In genomic region chr13:113493315-113493951, GRCh38 we compare ENCODE assay signal across 8 cellular contexts. TPM values are rescaled to one million over a fixed set of nuclear protein-coding genes. Genes with fewer than 3 reads are reported as not detected.
DNase-seq lines count a peak whose midpoint lies in the region; ATAC-seq and TF ChIP-seq lines count a peak whose summit lies in the region.

No MANE protein-coding gene starts in this region.

- H3K4me1 Mint-ChIP-seq in activated T-helper 2 cell treated with anti-CD3 and anti-CD28 coated beads, Interferon-gamma antibody, Interleukin-2, Interleukin-4, amounts not matched to agents 10 μg/mL and 5 μg/mL and 100 μg/mL, durations not matched to agents 14 hours and 24 hours and 36 hours (ENCODE audit: low read depth), result peaks cover 45% of the 10 kb centered on the region
- peaks cover 44 to 68% of the 10 kb centered on the region in 2 donors for H3K4me1 Mint-ChIP-seq in immature natural killer cell

- H3K79me2 ChIP-seq in MM.1S (ENCODE audit: low read length), result peaks cover 55% of the 10 kb centered on the region

- WGBS in transverse colon (ENCODE audit: low coverage in 1 of 2), 2 donors, result 15 to 25% methylated on average over 5 of the region's 5 CpGs
- WGBS in testis, 2 donors, result 45 to 54% methylated on average over 5 of the region's 5 CpGs

- H3K36me3 Mint-ChIP-seq in activated T-helper 2 cell treated with anti-CD3 and anti-CD28 coated beads, Interferon-gamma antibody, Interleukin-2, Interleukin-4, amounts not matched to agents 10 μg/mL and 5 μg/mL and 100 μg/mL, durations not matched to agents 14 hours and 24 hours and 36 hours (ENCODE audit: low read depth), result peaks cover 44% of the 10 kb centered on the region
- H3K36me3 Mint-ChIP-seq in immature natural killer cell, result peaks cover 7 to 21% (median 11%) of the 10 kb centered on the region in 3 donors

- peak overlapping the region; percentile 44 for H3K27ac Mint-ChIP-seq in activated T-helper 2 cell treated with anti-CD3 and anti-CD28 coated beads, Interferon-gamma antibody, Interleukin-2, Interleukin-4, amounts not matched to agents 10 μg/mL and 5 μg/mL and 100 μg/mL, durations not matched to agents 14 hours and 24 hours and 36 hours
- peak overlapping the region; percentile 32 to 84 (median 57) for H3K27ac Mint-ChIP-seq in immature natural killer cell

- H3K4me1 ChIP-seq in MM.1S (ENCODE audit: low read length), result peaks cover 14% of the 10 kb centered on the region
- peaks cover 11 to 59% (median 40%) of the 10 kb centered on the region in 4 donors for H3K4me1 ChIP-seq in transverse colon
- H3K4me1 ChIP-seq in testis, result peaks cover 27% of the 10 kb centered on the region

- no peaks in the 10 kb centered on the region; the same call in none of the 2 replicates for H3K36me3 ChIP-seq in MM.1S (replicated peaks; ENCODE audit: insufficient read depth, low read length)
- H3K36me3 ChIP-seq in transverse colon, result peaks cover 0 to 17% (median 5%) of the 10 kb centered on the region in 4 donors
- H3K36me3 ChIP-seq in testis (ENCODE audit: low read depth, missing control alignments), result no peaks in the 10 kb centered on the region

- no peaks in the 10 kb centered on the region for H3K9me2 ChIP-seq in MM.1S (replicated peaks; ENCODE audit: insufficient read depth, low read length)

- H3K27me3 ChIP-seq in MM.1S (replicated peaks; ENCODE audit: insufficient read depth, low read length), result no peaks in the 10 kb centered on the region
- H3K27me3 ChIP-seq in transverse colon, result no peaks in the 10 kb centered on the region
- H3K27me3 ChIP-seq in testis, result no peaks in the 10 kb centered on the region

- intact Hi-C loops in activated T-helper 2 cell treated with anti-CD3 and anti-CD28 coated beads, Interferon-gamma antibody, Interleukin-2, Interleukin-4, amounts not matched to agents 10 μg/mL and 5 μg/mL and 100 μg/mL, durations not matched to agents 14 hours and 24 hours and 36 hours (cut with micrococcal nuclease), result no loop called here
- intact Hi-C loops in transverse colon (cut with DNase I; ENCODE audit: low total_unique reads), result no loop called here
- intact Hi-C loops in testis (cut with DNase I; ENCODE audit: low total_unique reads), result no loop called here

- TF ChIP-seq CTCF in MM.1S (IDR thresholded peaks at IDR 0.05; ENCODE audit: low read length) (no peak), transverse colon (IDR thresholded peaks at IDR 0.05) (no peak), testis (IDR thresholded peaks at IDR 0.05) (no peak)

- peak overlapping the region; percentile 3; the same call in 1 of the 2 replicates for H3K9ac ChIP-seq in MM.1S (ENCODE audit: low read length)

- H3K4me3 ChIP-seq in MM.1S (ENCODE audit: low read length), result peak overlapping the region; percentile 18; the same call in 1 of the 2 replicates
- peak overlapping the region in 1 of 4 donors; percentile 1 for H3K4me3 ChIP-seq in transverse colon
- H3K4me3 ChIP-seq in testis, result no peak overlapping the region

- H3K27ac ChIP-seq in MM.1S (ENCODE audit: low read length), result peak overlapping the region; percentile 44; the same call in 1 of the 2 replicates
- peak overlapping the region; percentile 51 to 96 (median 76) for H3K27ac ChIP-seq in transverse colon
- H3K27ac ChIP-seq in testis, result no peak overlapping the region

- no peak overlapping the region for H2AFZ ChIP-seq in MM.1S (ENCODE audit: low read length)

- H4K20me1 ChIP-seq in MM.1S (ENCODE audit: insufficient read depth, low read length), result peaks cover 5% of the 10 kb centered on the region; the same call in 1 of the 2 replicates

- DNase-seq in AG08396 (ENCODE audit: low spot score) (peak; percentile 83), MM.1S (peak; percentile 21), immature natural killer cell (peak in 1 of 3 donors; percentile 20), transverse colon (no peak), testis (no peak)
- DNase-seq in activated T-helper 2 cell treated with anti-CD3 and anti-CD28 coated beads, Interferon-gamma antibody, Interleukin-2, Interleukin-4, amounts not matched to agents 10 μg/mL and 5 μg/mL and 100 μg/mL, durations not matched to agents 14 hours and 24 hours and 36 hours (ENCODE audit: low spot score), result no peak

- no peaks in the 10 kb centered on the region for H3K9me3 ChIP-seq in MM.1S (replicated peaks; ENCODE audit: insufficient read depth, low read length)
- H3K9me3 ChIP-seq in transverse colon, result no peaks in the 10 kb centered on the region
- H3K9me3 ChIP-seq in testis, result no peaks in the 10 kb centered on the region

- H3F3A ChIP-seq in MM.1S (ENCODE audit: insufficient read depth, low read length), result peaks cover 9% of the 10 kb centered on the region

- H3K4me2 ChIP-seq in MM.1S (ENCODE audit: low read depth, low read length), result peak overlapping the region; percentile 36

- peak overlapping the region; percentile 44 for H3K4me3 Mint-ChIP-seq in activated T-helper 2 cell treated with anti-CD3 and anti-CD28 coated beads, Interferon-gamma antibody, Interleukin-2, Interleukin-4, amounts not matched to agents 10 μg/mL and 5 μg/mL and 100 μg/mL, durations not matched to agents 14 hours and 24 hours and 36 hours (ENCODE audit: low read depth)
- peak overlapping the region; percentile 46 to 70 (median 61) for H3K4me3 Mint-ChIP-seq in immature natural killer cell

- TF ChIP-seq POLR2A in GM18505 (IDR thresholded peaks at IDR 0.05; ENCODE audit: borderline replicate concordance, extremely low read depth, insufficient read depth, insufficient read length) (peak; percentile 29), transverse colon (IDR thresholded peaks at IDR 0.05) (no peak), testis (IDR thresholded peaks at IDR 0.05) (no peak)

- H3K9me3 Mint-ChIP-seq in activated T-helper 2 cell treated with anti-CD3 and anti-CD28 coated beads, Interferon-gamma antibody, Interleukin-2, Interleukin-4, amounts not matched to agents 10 μg/mL and 5 μg/mL and 100 μg/mL, durations not matched to agents 14 hours and 24 hours and 36 hours, result no peaks in the 10 kb centered on the region
- no peaks in the 10 kb centered on the region for H3K9me3 Mint-ChIP-seq in immature natural killer cell

- TF ChIP-seq EP300 in transverse colon (IDR thresholded peaks at IDR 0.05; ENCODE audit: low read depth), result no peak

- in situ Hi-C loops in transverse colon (cut with MboI; ENCODE audit: low pct_ligation_motif_present in 1 of 4, low pct_unique_long_range_greater_than_20kb in 1 of 4, low sequenced_read_pairs in 3 of 4), result no loop called here

- H3K27me3 Mint-ChIP-seq in activated T-helper 2 cell treated with anti-CD3 and anti-CD28 coated beads, Interferon-gamma antibody, Interleukin-2, Interleukin-4, amounts not matched to agents 10 μg/mL and 5 μg/mL and 100 μg/mL, durations not matched to agents 14 hours and 24 hours and 36 hours (ENCODE audit: low read depth), result no peaks in the 10 kb centered on the region
- peaks cover 5 to 9% (median 5%) of the 10 kb centered on the region in 3 donors for H3K27me3 Mint-ChIP-seq in immature natural killer cell (ENCODE audit: low read depth in 3 of 3)

- ATAC-seq in GM18505 (IDR thresholded peaks at IDR 0.05; ENCODE audit: unreplicated experiment) (no peak), GM18909 (IDR thresholded peaks at IDR 0.05; ENCODE audit: poor library complexity, unreplicated experiment) (no peak)

RNA-seq across cellular contexts. Expression of gene DCUN1D2, which starts 2.9 kb away (rescaled TPM):
- 22.2 and 25.5 TPM in 2 replicates for total RNA-seq in activated T-helper 2 cell treated with anti-CD3 and anti-CD28 coated beads, Interferon-gamma antibody, Interleukin-2, Interleukin-4, amounts not matched to agents 10 μg/mL and 5 μg/mL and 100 μg/mL, durations not matched to agents 14 hours and 24 hours and 36 hours
- 10 to 100 TPM in 1 of 3 donors, 1 to 10 TPM in 2; 7.4 to 23.0 (median 7.6) TPM for polyA plus RNA-seq in immature natural killer cell
- total RNA-seq in transverse colon, result 10 to 100 TPM; 18.7 to 28.4 (median 20.2) TPM
- 10 to 100 TPM; 65.9 to 78.5 TPM for total RNA-seq in testis
- 16.3 TPM for polyA plus RNA-seq in testis (ENCODE audit: insufficient read depth, low read depth, low replicate concordance)

RNA-seq across cellular contexts. Expression of gene ADPRHL1, which starts 40.1 kb away (rescaled TPM):
- total RNA-seq in activated T-helper 2 cell treated with anti-CD3 and anti-CD28 coated beads, Interferon-gamma antibody, Interleukin-2, Interleukin-4, amounts not matched to agents 10 μg/mL and 5 μg/mL and 100 μg/mL, durations not matched to agents 14 hours and 24 hours and 36 hours, result 0.64 TPM in 2 replicates
- polyA plus RNA-seq in immature natural killer cell (under 1 TPM in 2 of 3 donors, not detected in 1; 0.14 to 0.36 TPM), testis (ENCODE audit: insufficient read depth, low read depth, low replicate concordance) (6.2 TPM)
- total RNA-seq in transverse colon (10 to 100 TPM in 1 of 4 donors, 1 to 10 TPM in 3; 4.1 to 10.2 (median 5.9) TPM), testis (1 to 10 TPM; 6.6 to 9.3 TPM)

Comparison
In these comparisons a context has a peak if more than half of its experiments do, and no peak if none do; other contexts are left out.
1. DNase-seq: peak in AG08396 (single experiment) and MM.1S (single experiment); none in activated T-helper 2 cell treated with anti-CD3 and anti-CD28 coated beads, Interferon-gamma antibody, Interleukin-2, Interleukin-4, amounts not matched to agents 10 μg/mL and 5 μg/mL and 100 μg/mL, durations not matched to agents 14 hours and 24 hours and 36 hours (single experiment), transverse colon (single experiment) and testis (single experiment).
2. H3K27ac ChIP-seq: peak in MM.1S (single experiment) and transverse colon (4 of 4); none in testis (0 of 2).